ENCODE assay signal across 15 cellular contexts in the genomic region with DNA sequence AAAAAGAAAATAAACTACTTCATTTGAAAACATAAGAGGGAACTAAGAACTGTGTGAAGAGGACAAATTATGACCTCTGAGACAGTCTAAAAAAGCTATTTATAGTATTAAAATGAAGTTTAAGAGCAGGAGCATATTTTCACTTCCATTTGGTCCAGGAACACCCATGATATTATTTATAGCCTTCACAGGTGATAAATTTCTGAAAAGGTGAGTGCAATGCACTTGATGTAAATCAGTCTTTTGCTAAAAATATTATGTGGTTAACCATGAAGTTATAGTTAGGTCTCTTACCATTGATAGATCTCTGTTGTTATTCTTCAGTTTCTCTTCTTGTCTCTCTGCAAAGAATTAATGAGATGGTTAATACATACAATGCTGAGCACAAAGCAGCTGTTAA. TPM values are rescaled to one million over a fixed set of nuclear protein-coding genes. Genes with fewer than 3 reads are reported as not detected.
A peak's percentile ranks its signal among the peaks of the same experiment; 100 is the strongest.
DNase-seq lines count a peak whose midpoint lies in the region; ATAC-seq and TF ChIP-seq lines count a peak whose summit lies in the region.
"Had no signal": no experiment of that assay in that cellular context is flagged by ENCODE, and none has a peak within 500 bp of the region (broad histone marks: within the 10 kb centered on the region; RNA-seq: fewer than 3 reads in every experiment).

No MANE protein-coding gene starts in this region.

- ATAC-seq in GM18907 (IDR thresholded peaks at IDR 0.05; ENCODE audit: unreplicated experiment) (peak; percentile 85), GM21723 (IDR thresholded peaks at IDR 0.05; ENCODE audit: unreplicated experiment) (peak; percentile 96), HG03108 (IDR thresholded peaks at IDR 0.05; ENCODE audit: unreplicated experiment) (peak; percentile 87)
- ATAC-seq: stimulated activated effector memory CD8-positive, alpha-beta T cell treated with anti-CD3 and anti-CD28 coated beads, Interleukin-12 subunit alpha, Interleukin-12 subunit beta, amount 100 ng/mL, for 72 hours had no signal

- no peak overlapping the region for H3K27ac Mint-ChIP-seq in HFFc6
- H3K27ac Mint-ChIP-seq: stimulated activated effector memory CD8-positive, alpha-beta T cell treated with anti-CD3 and anti-CD28 coated beads, Interleukin-12 subunit alpha, Interleukin-12 subunit beta, amount 100 ng/mL, for 72 hours had no signal

- H3K4me3 Mint-ChIP-seq in HFFc6, result no peak overlapping the region
- H3K4me3 Mint-ChIP-seq: neural crest cell; stimulated activated effector memory CD8-positive, alpha-beta T cell treated with anti-CD3 and anti-CD28 coated beads, Interleukin-12 subunit alpha, Interleukin-12 subunit beta, amount 100 ng/mL, for 72 hours had no signal

- no peaks in the 10 kb centered on the region for H3K27me3 Mint-ChIP-seq in HFFc6 (ENCODE audit: insufficient read depth)

- no peaks in the 10 kb centered on the region for H3K9me3 Mint-ChIP-seq in HFFc6
- H3K9me3 Mint-ChIP-seq: neural crest cell; stimulated activated effector memory CD8-positive, alpha-beta T cell treated with anti-CD3 and anti-CD28 coated beads, Interleukin-12 subunit alpha, Interleukin-12 subunit beta, amount 100 ng/mL, for 72 hours had no signal

- DNase-seq in germinal center (ENCODE audit: low spot score) (peak; percentile 37), HFFc6 (no peak), HuH-7 (ENCODE audit: low spot score) (no peak), colonic mucosa (no peak), amniotic stem cell (lab: John Stamatoyannopoulos, UW) (no peak)
- DNase-seq: activated gamma-delta T cell treated with Interleukin-2 at 50 U/mL for 16 hours, Caco-2, foreskin fibroblast, NCI-H345 had no signal

- H3K27ac ChIP-seq in colonic mucosa, result no peak overlapping the region
- H3K27ac ChIP-seq: coronary artery had no signal

- H3K4me3 ChIP-seq in colonic mucosa, result no peak overlapping the region
- H3K4me3 ChIP-seq: coronary artery had no signal

- no peaks in the 10 kb centered on the region for H3K9me3 ChIP-seq in colonic mucosa
- H3K9me3 ChIP-seq: Caco-2 had no signal

- H3K36me3 ChIP-seq in colonic mucosa, result no peaks in the 10 kb centered on the region

- TF ChIP-seq CTCF in HFFc6 (IDR thresholded peaks at IDR 0.05) (no peak), colonic mucosa (IDR thresholded peaks at IDR 0.05) (no peak)

- no peak overlapping the region for H3K9ac ChIP-seq in colonic mucosa (ENCODE audit: low read depth in 2 of 2, low read length in 2 of 2)

- no peaks in the 10 kb centered on the region for H3K4me1 Mint-ChIP-seq in HFFc6 (ENCODE audit: low read depth)
- H3K4me1 Mint-ChIP-seq: neural crest cell had no signal

- no peaks in the 10 kb centered on the region for H3K27me3 ChIP-seq in colonic mucosa

- H3K4me1 ChIP-seq in colonic mucosa, result no peaks in the 10 kb centered on the region
- H3K4me1 ChIP-seq: Caco-2 had no signal

- intact Hi-C loops in colonic mucosa (cut with DNase I), result no loop called here

- peaks cover 25% of the 10 kb centered on the region for H3K36me3 Mint-ChIP-seq in HFFc6 (ENCODE audit: low read depth)

RNA-seq across cellular contexts. Expression of a gene that starts 14.7 kb away (rescaled TPM):
- 100 to 1,000 TPM; 134 to 165 (median 137) TPM for total RNA-seq in HFFc6 (2021; fragmentation: NEBNext Ultra II Directional; extraction: Animal tissue kit (Norgen Biotek cat#: 25700))
- total RNA-seq in colonic mucosa, result 100 to 1,000 TPM; 149 to 173 TPM

RNA-seq across cellular contexts. Expression of a gene that starts 55.6 kb away (rescaled TPM):
- 10 to 100 TPM; 63.2 to 69.9 (median 66.6) TPM for total RNA-seq in HFFc6 (2021; fragmentation: NEBNext Ultra II Directional; extraction: Animal tissue kit (Norgen Biotek cat#: 25700))
- total RNA-seq in colonic mucosa, result 10 to 100 TPM; 62.3 to 77.4 TPM
